ENCODE assay signal across 21 cellular contexts in the genomic region with DNA sequence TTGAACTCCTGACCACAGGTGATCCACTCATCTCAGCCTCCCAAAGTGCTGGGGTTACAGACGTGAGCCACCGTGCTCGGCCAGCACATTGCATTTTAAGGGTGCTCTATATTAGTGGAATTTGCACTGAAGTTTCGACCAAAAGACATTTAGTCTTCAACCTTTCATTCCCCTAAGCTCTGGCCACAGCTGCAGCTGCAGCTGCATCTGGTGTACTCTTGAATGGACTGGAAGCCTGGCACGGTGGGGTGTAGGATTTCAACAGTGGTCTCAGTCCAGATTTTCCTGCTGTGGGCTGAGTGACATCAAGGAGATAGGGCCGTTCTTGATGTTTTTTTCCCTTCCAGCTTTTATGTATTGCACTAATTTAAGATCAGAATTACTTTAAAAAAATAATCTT.
DNase-seq lines count a peak whose midpoint lies in the region; ATAC-seq and TF ChIP-seq lines count a peak whose summit lies in the region.
"Had no signal": no experiment of that assay in that cellular context is flagged by ENCODE, and none has a peak within 500 bp of the region (broad histone marks: within the 10 kb centered on the region; RNA-seq: fewer than 3 reads in every experiment).

No MANE protein-coding gene starts in this region.

- TF ChIP-seq CTCF in endodermal cell (conservative IDR thresholded peaks at IDR 0.05) = no peak
- TF ChIP-seq CTCF in nephron (IDR thresholded peaks at IDR 0.05; ENCODE audit: unreplicated experiment in 3 of 3) = no peak

- no peaks in the 10 kb centered on the region for H3K36me3 ChIP-seq in endodermal cell (ENCODE audit: control insufficient read depth, insufficient read depth, low read length)
- H3K36me3 ChIP-seq: BLaER1 had no signal

- no peak overlapping the region for H3K27ac ChIP-seq in endodermal cell (ENCODE audit: low read depth, low read length)
- H3K27ac ChIP-seq: BLaER1, KMS-11 had no signal

- no peaks in the 10 kb centered on the region for H3K9me3 Mint-ChIP-seq in endodermal cell
- no peaks in the 10 kb centered on the region for H3K9me3 Mint-ChIP-seq in nephron
- H3K9me3 Mint-ChIP-seq in activated CD4-positive, alpha-beta T cell treated with anti-CD3 and anti-CD28 coated beads, Interleukin-2, amount 10 ng/mL, durations not matched to agents 24 days and 14 days = no peaks in the 10 kb centered on the region
- H3K9me3 Mint-ChIP-seq: CD4-positive, alpha-beta T cell had no signal

- ATAC-seq in HG02623 (IDR thresholded peaks at IDR 0.05; ENCODE audit: unreplicated experiment) = no peak
- ATAC-seq: Panc1 had no signal

- no peaks in the 10 kb centered on the region for H3K27me3 ChIP-seq in endodermal cell (ENCODE audit: control insufficient read depth, insufficient read depth, low read length, poor library complexity, severe bottlenecking)
- H3K27me3 ChIP-seq: BLaER1 had no signal

- H3K9me3 ChIP-seq in endodermal cell (ENCODE audit: control insufficient read depth, low read length) = no peaks in the 10 kb centered on the region
- H3K9me3 ChIP-seq: BLaER1, Caco-2 had no signal

- H3K4me3 Mint-ChIP-seq in endodermal cell (no peak overlapping the region), nephron (no peak overlapping the region)
- no peak overlapping the region for H3K4me3 Mint-ChIP-seq in activated CD4-positive, alpha-beta T cell treated with anti-CD3 and anti-CD28 coated beads, Interleukin-2, amount 10 ng/mL, durations not matched to agents 24 days and 14 days
- H3K4me3 Mint-ChIP-seq: CD4-positive, alpha-beta T cell had no signal

- H3K4me1 Mint-ChIP-seq in endodermal cell = peaks cover 16% of the 10 kb centered on the region
- peaks cover 44% of the 10 kb centered on the region for H3K4me1 Mint-ChIP-seq in nephron
- no peaks in the 10 kb centered on the region for H3K4me1 Mint-ChIP-seq in activated CD4-positive, alpha-beta T cell treated with anti-CD3 and anti-CD28 coated beads, Interleukin-2, amount 10 ng/mL, durations not matched to agents 24 days and 14 days

- intact Hi-C loops in activated CD4-positive, alpha-beta T cell treated with anti-CD3 and anti-CD28 coated beads, Interleukin-2, amount 10 ng/mL, durations not matched to agents 24 days and 14 days (cut with micrococcal nuclease) = no loop called here

- H3K27me3 Mint-ChIP-seq in endodermal cell (ENCODE audit: insufficient read depth) (no peaks in the 10 kb centered on the region), nephron (ENCODE audit: low read depth) (peaks cover 4% of the 10 kb centered on the region)
- no peaks in the 10 kb centered on the region for H3K27me3 Mint-ChIP-seq in activated CD4-positive, alpha-beta T cell treated with anti-CD3 and anti-CD28 coated beads, Interleukin-2, amount 10 ng/mL, durations not matched to agents 24 days and 14 days
- H3K27me3 Mint-ChIP-seq: CD4-positive, alpha-beta T cell had no signal

- H3K36me3 Mint-ChIP-seq in endodermal cell (ENCODE audit: low read depth) (no peaks in the 10 kb centered on the region), nephron (ENCODE audit: low read depth) (no peaks in the 10 kb centered on the region)
- H3K36me3 Mint-ChIP-seq in activated CD4-positive, alpha-beta T cell treated with anti-CD3 and anti-CD28 coated beads, Interleukin-2, amount 10 ng/mL, durations not matched to agents 24 days and 14 days (ENCODE audit: low read depth) = no peaks in the 10 kb centered on the region

- 33 to 88% methylated on average over 1 to 6 of the region's 6 CpGs for WGBS in endodermal cell (ENCODE audit: insufficient coverage in 1 of 2, insufficient read length in 1 of 2), 2 experiments

- DNase-seq in brain pericyte (ENCODE audit: low read depth, low spot score) (peak; percentile 20), endodermal cell (peak; percentile 20), superior temporal gyrus (ENCODE audit: extremely low spot score) (peak; percentile 35)
- no peak for DNase-seq in activated CD4-positive, alpha-beta T cell treated with anti-CD3 and anti-CD28 coated beads, Interleukin-2, amount 10 ng/mL, durations not matched to agents 24 days and 14 days
- DNase-seq in stimulated activated CD4-positive, alpha-beta T cell treated with anti-CD3 and anti-CD28 coated beads, Interleukin-2, amount 100 ng/mL, for 48 hours = no peak
- DNase-seq: Caco-2; CD4-positive, alpha-beta T cell; GOT3; HCEC 1CT; IMR-90; NCI-H1092 treated with DMSO at 0.1 percent for 48 hours; NCI-H146; NCI-H2029; NCI-H2171; NCI-H524 treated with DMSO at 0.1 percent for 48 hours; NCI-H82 had no signal

- no peak overlapping the region for H3K27ac Mint-ChIP-seq in endodermal cell
- H3K27ac Mint-ChIP-seq in nephron = peak overlapping the region in 2 of 3 experiments; percentile 48 to 74
- no peak overlapping the region for H3K27ac Mint-ChIP-seq in activated CD4-positive, alpha-beta T cell treated with anti-CD3 and anti-CD28 coated beads, Interleukin-2, amount 10 ng/mL, durations not matched to agents 24 days and 14 days
- H3K27ac Mint-ChIP-seq: CD4-positive, alpha-beta T cell had no signal

- no peak overlapping the region for H3K4me3 ChIP-seq in endodermal cell (ENCODE audit: low read length)
- H3K4me3 ChIP-seq: BLaER1 had no signal

- H3K9ac ChIP-seq in endodermal cell (ENCODE audit: extremely low read depth, low read length, poor library complexity, severe bottlenecking) = no peak overlapping the region
- H3K9ac ChIP-seq: BLaER1, KMS-11 had no signal

- H3K4me1 ChIP-seq in endodermal cell (ENCODE audit: control insufficient read depth, insufficient read depth, low read length) = peaks cover 3% of the 10 kb centered on the region
- H3K4me1 ChIP-seq: BLaER1, Caco-2 had no signal

Comparison
In these comparisons a context has a peak if more than half of its experiments do, and no peak if none do; other contexts are left out.
1. DNase-seq: peak in brain pericyte (single experiment), endodermal cell (single experiment) and superior temporal gyrus (single experiment); none in activated CD4-positive, alpha-beta T cell treated with anti-CD3 and anti-CD28 coated beads, Interleukin-2, amount 10 ng/mL, durations not matched to agents 24 days and 14 days (single experiment) and stimulated activated CD4-positive, alpha-beta T cell treated with anti-CD3 and anti-CD28 coated beads, Interleukin-2, amount 100 ng/mL, for 48 hours (0 of 2).
2. H3K27ac Mint-ChIP-seq: peak in nephron (2 of 3); none in endodermal cell (single experiment) and activated CD4-positive, alpha-beta T cell treated with anti-CD3 and anti-CD28 coated beads, Interleukin-2, amount 10 ng/mL, durations not matched to agents 24 days and 14 days (single experiment).